ENCODE assay signal across 9 cellular contexts in genomic region chr19:2329528-2329927, GRCh38. TPM values are rescaled to one million over a fixed set of nuclear protein-coding genes. Genes with fewer than 3 reads are reported as not detected.
A peak's percentile ranks its signal among the peaks of the same experiment; 100 is the strongest.
DNase-seq lines count a peak whose midpoint lies in the region; ATAC-seq and TF ChIP-seq lines count a peak whose summit lies in the region.
"Had no signal": no experiment of that assay in that cellular context is flagged by ENCODE, and none has a peak within 500 bp of the region (broad histone marks: within the 10 kb centered on the region; RNA-seq: fewer than 3 reads in every experiment).

No MANE protein-coding gene starts in this region.

- H3K27me3 Mint-ChIP-seq in activated T-cell treated with anti-CD3 and anti-CD28 coated beads, Interleukin-2, amount 50 U/mL, for 72 hours (ENCODE audit: low read depth), result no peaks in the 10 kb centered on the region
- no peaks in the 10 kb centered on the region for H3K27me3 Mint-ChIP-seq in activated T-helper 17 cell treated with anti-CD3 and anti-CD28 coated beads, Interleukin-2, amount 50 U/mL, for 72 hours

- H3K4me3 ChIP-seq in left lung, result peak overlapping the region; percentile 82 to 85
- peak overlapping the region; percentile 75 to 93 (median 86) for H3K4me3 ChIP-seq in tibial nerve

- DNase-seq in activated T-cell treated with anti-CD3 and anti-CD28 coated beads, Interleukin-2, amount 50 U/mL, for 72 hours, result no peak
- no peak for DNase-seq in activated T-cell treated with anti-CD3 and anti-CD28 coated beads, Interleukin-2, amount 50 U/mL, for 48 hours
- DNase-seq in left lung, result no peak
- no peak for DNase-seq in tibial nerve (ENCODE audit: low spot score in 2 of 2)
- no peak for DNase-seq in GDM1 (lab: John Stamatoyannopoulos, UW)
- no peak for DNase-seq in activated CD4-positive, alpha-beta T cell treated with anti-CD3 and anti-CD28 coated beads for 48 hours
- DNase-seq in activated effector memory CD4-positive, alpha-beta T cell treated with Interleukin-2 at 50 U/mL for 16 hours, result no peak

- TF ChIP-seq CTCF in left lung (IDR thresholded peaks at IDR 0.05) (no peak), tibial nerve (IDR thresholded peaks at IDR 0.05) (no peak)

- peak overlapping the region; percentile 93 to 94 for H3K4me3 Mint-ChIP-seq in activated T-cell treated with anti-CD3 and anti-CD28 coated beads, Interleukin-2, amount 50 U/mL, for 72 hours
- peak overlapping the region; percentile 97 for H3K4me3 Mint-ChIP-seq in activated T-helper 17 cell treated with anti-CD3 and anti-CD28 coated beads, Interleukin-2, amount 50 U/mL, for 72 hours

- peaks cover 6 to 10% of the 10 kb centered on the region in 2 donors for H3K36me3 Mint-ChIP-seq in activated T-cell treated with anti-CD3 and anti-CD28 coated beads, Interleukin-2, amount 50 U/mL, for 72 hours (ENCODE audit: insufficient read depth in 2 of 2)
- H3K36me3 Mint-ChIP-seq in activated T-helper 17 cell treated with anti-CD3 and anti-CD28 coated beads, Interleukin-2, amount 50 U/mL, for 72 hours (ENCODE audit: low read depth), result peaks cover 39% of the 10 kb centered on the region

- peaks cover 75% of the 10 kb centered on the region for H3K4me1 Mint-ChIP-seq in activated T-cell treated with anti-CD3 and anti-CD28 coated beads, Interleukin-2, amount 50 U/mL, for 72 hours (ENCODE audit: low read depth)
- peaks cover 24% of the 10 kb centered on the region for H3K4me1 Mint-ChIP-seq in activated T-helper 17 cell treated with anti-CD3 and anti-CD28 coated beads, Interleukin-2, amount 50 U/mL, for 72 hours

- intact Hi-C loops in left lung (cut with DNase I), result no loop called here

- H3K27me3 ChIP-seq in left lung (no peaks in the 10 kb centered on the region), tibial nerve (no peaks in the 10 kb centered on the region)

- 40 to 41% methylated on average over 13 of the region's 13 CpGs for WGBS in tibial nerve, 2 donors

- no peak for TF ChIP-seq POLR2A in tibial nerve (IDR thresholded peaks at IDR 0.05)

- TF ChIP-seq EP300 in tibial nerve (IDR thresholded peaks at IDR 0.05), result no peak

- no peak overlapping the region for H3K27ac ChIP-seq in left lung
- H3K27ac ChIP-seq in tibial nerve, result peak overlapping the region in 1 of 4 donors; percentile 84

- peak overlapping the region; percentile 91 for H3K27ac Mint-ChIP-seq in activated T-cell treated with anti-CD3 and anti-CD28 coated beads, Interleukin-2, amount 50 U/mL, for 72 hours
- peak overlapping the region; percentile 97 for H3K27ac Mint-ChIP-seq in activated T-helper 17 cell treated with anti-CD3 and anti-CD28 coated beads, Interleukin-2, amount 50 U/mL, for 72 hours

- ATAC-seq in activated T-cell treated with anti-CD3 and anti-CD28 coated beads, Interleukin-2, amount 50 U/mL, for 72 hours (replicated peaks in 1 of 2), result no peak
- no peak for ATAC-seq in activated T-helper 17 cell treated with anti-CD3 and anti-CD28 coated beads, Interleukin-2, amount 50 U/mL, for 72 hours (replicated peaks)
- ATAC-seq in left lung, result no peak

- H3K4me1 ChIP-seq in left lung (peaks cover 15 to 75% of the 10 kb centered on the region in 2 donors), tibial nerve (peaks cover 0 to 77% (median 47%) of the 10 kb centered on the region in 4 donors)

- H3K36me3 ChIP-seq in left lung (peaks cover 0 to 14% of the 10 kb centered on the region in 2 donors), tibial nerve (peaks cover 0 to 17% (median 0%) of the 10 kb centered on the region in 3 donors)

- H3K9me3 Mint-ChIP-seq in activated T-cell treated with anti-CD3 and anti-CD28 coated beads, Interleukin-2, amount 50 U/mL, for 72 hours, result no peaks in the 10 kb centered on the region
- H3K9me3 Mint-ChIP-seq in activated T-helper 17 cell treated with anti-CD3 and anti-CD28 coated beads, Interleukin-2, amount 50 U/mL, for 72 hours, result no peaks in the 10 kb centered on the region

- H3K9me3 ChIP-seq in left lung, result no peaks in the 10 kb centered on the region
- H3K9me3 ChIP-seq in tibial nerve, result no peaks in the 10 kb centered on the region

RNA-seq across cellular contexts. Expression of gene SPPL2B, which starts 1.0 kb away (rescaled TPM):
- total RNA-seq in activated T-cell treated with anti-CD3 and anti-CD28 coated beads, Interleukin-2, amount 50 U/mL, for 72 hours, result 10 to 100 TPM; 52.0 to 55.3 TPM
- total RNA-seq in activated T-helper 17 cell treated with anti-CD3 and anti-CD28 coated beads, Interleukin-2, amount 50 U/mL, for 72 hours, result 10 to 100 TPM; 23.7 to 46.5 TPM
- total RNA-seq in left lung (10 to 100 TPM; 47.5 to 60.7 TPM), tibial nerve (10 to 100 TPM; 51.1 to 97.2 (median 77.7) TPM)

RNA-seq across cellular contexts. Expression of gene LSM7, which starts 1.1 kb away (rescaled TPM):
- total RNA-seq in activated T-cell treated with anti-CD3 and anti-CD28 coated beads, Interleukin-2, amount 50 U/mL, for 72 hours, result 10 to 100 TPM; 74.7 to 84.5 TPM
- 100 to 1,000 TPM in 1 of 2 donors, 10 to 100 TPM in 1; 96.2 to 140 TPM for total RNA-seq in activated T-helper 17 cell treated with anti-CD3 and anti-CD28 coated beads, Interleukin-2, amount 50 U/mL, for 72 hours
- total RNA-seq in left lung (10 to 100 TPM; 59.3 to 70.1 TPM), tibial nerve (100 to 1,000 TPM in 2 of 4 donors, 10 to 100 TPM in 2; 54.1 to 167 (median 87.7) TPM)

RNA-seq across cellular contexts. Expression of gene LINGO3, which starts 21.6 kb away (rescaled TPM):
- not detected for total RNA-seq in activated T-cell treated with anti-CD3 and anti-CD28 coated beads, Interleukin-2, amount 50 U/mL, for 72 hours
- total RNA-seq in activated T-helper 17 cell treated with anti-CD3 and anti-CD28 coated beads, Interleukin-2, amount 50 U/mL, for 72 hours, result under 1 TPM in 1 of 2 donors, not detected in 1; 0.17 TPM
- total RNA-seq in left lung (under 1 TPM in 1 of 2 donors, not detected in 1; 0.16 TPM), tibial nerve (under 1 TPM in 1 of 4 donors, not detected in 3; 0.39 TPM)

RNA-seq across cellular contexts. Expression of gene TMPRSS9, which starts 30.5 kb away (rescaled TPM):
- under 1 TPM in 1 of 2 donors, not detected in 1; 0.19 TPM for total RNA-seq in activated T-cell treated with anti-CD3 and anti-CD28 coated beads, Interleukin-2, amount 50 U/mL, for 72 hours
- total RNA-seq in activated T-helper 17 cell treated with anti-CD3 and anti-CD28 coated beads, Interleukin-2, amount 50 U/mL, for 72 hours, result not detected
- not detected for total RNA-seq in left lung
- total RNA-seq in tibial nerve, result not detected

RNA-seq across cellular contexts. Expression of gene PEAK3, which starts 47.6 kb away (rescaled TPM):
- total RNA-seq in activated T-cell treated with anti-CD3 and anti-CD28 coated beads, Interleukin-2, amount 50 U/mL, for 72 hours, result under 1 TPM in 1 of 2 donors, not detected in 1; 0.09 TPM
- total RNA-seq in activated T-helper 17 cell treated with anti-CD3 and anti-CD28 coated beads, Interleukin-2, amount 50 U/mL, for 72 hours, result under 1 TPM; 0.09 to 0.32 TPM
- total RNA-seq in left lung (1 to 10 TPM; 1.0 to 8.5 TPM), tibial nerve (1 to 10 TPM in 2 of 4 donors, under 1 TPM in 2; 0.42 to 4.2 (median 2.2) TPM)
- total RNA-seq: NCI-H460 had no signal
